In the genomic region with DNA sequence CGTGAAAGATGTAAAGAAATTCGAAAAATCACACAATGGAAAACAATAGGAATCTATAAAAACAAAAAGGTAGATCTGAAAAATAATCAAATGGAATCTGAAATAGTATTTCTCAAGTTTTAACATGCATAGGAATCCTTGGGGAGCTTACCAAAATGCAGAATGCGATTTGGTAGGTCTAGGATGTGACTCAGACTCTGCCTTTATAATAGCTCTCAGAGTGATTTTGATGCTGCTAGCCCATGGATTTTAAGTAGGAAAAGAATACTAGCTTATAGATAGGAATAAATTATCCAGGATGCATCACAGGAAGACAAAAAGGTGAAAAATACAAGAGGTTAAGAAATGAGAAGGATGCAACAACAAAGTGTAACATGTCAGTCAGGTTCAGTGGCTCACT, we compare ENCODE assay signal across 30 cellular contexts. TPM values are rescaled to one million over a fixed set of nuclear protein-coding genes. Genes with fewer than 3 reads are reported as not detected.
"Had no signal": no experiment of that assay in that cellular context is flagged by ENCODE, and none has a peak within 500 bp of the region (broad histone marks: within the 10 kb centered on the region; RNA-seq: fewer than 3 reads in every experiment).

No MANE protein-coding gene starts in this region.

- H3K79me2 ChIP-seq: hepatocyte had no signal

- FAIRE-seq: colon, endometrium, endothelial cell of umbilical vein, frontal cortex had no signal

- H3K4me2 ChIP-seq: hepatocyte had no signal

- DNase-seq: colonic mucosa; cortex of kidney; dermis blood vessel endothelial cell; dorsolateral prefrontal cortex; effector CD4-positive, alpha-beta T cell; effector CD8-positive, alpha-beta T cell; effector memory CD4-positive, alpha-beta T cell; effector memory CD8-positive, alpha-beta T cell; endodermal cell; erythroblast; esophagus squamous epithelium; foreskin fibroblast; foreskin melanocyte; gastrocnemius medialis; glutamatergic neuron; head of caudate nucleus; heart left ventricle; heart right ventricle had no signal

- H3K36me3 ChIP-seq: colonic mucosa, esophagus muscularis mucosa, esophagus squamous epithelium, gastrocnemius medialis, gastroesophageal sphincter, heart left ventricle, heart right ventricle had no signal

- H3K4me3 ChIP-seq: colonic mucosa, coronary artery, dorsolateral prefrontal cortex, esophagus muscularis mucosa, esophagus squamous epithelium, gastrocnemius medialis, gastroesophageal sphincter, heart left ventricle, heart right ventricle, hepatocyte had no signal

- H3K4me1 ChIP-seq: colonic mucosa, esophagus muscularis mucosa, esophagus squamous epithelium, gastrocnemius medialis, gastroesophageal sphincter, heart left ventricle, heart right ventricle had no signal

- H3K27ac ChIP-seq: colonic mucosa, coronary artery, dorsolateral prefrontal cortex, epithelial cell of prostate, esophagus muscularis mucosa, esophagus squamous epithelium, gastrocnemius medialis, gastroesophageal sphincter, heart left ventricle, heart right ventricle, hepatocyte had no signal

- ATAC-seq: effector memory CD8-positive, alpha-beta T cell; esophagus mucosa; gastrocnemius medialis; gastroesophageal sphincter; heart left ventricle; heart right ventricle had no signal

- H3K9me3 ChIP-seq: colonic mucosa, esophagus muscularis mucosa, esophagus squamous epithelium, gastrocnemius medialis, heart left ventricle, heart right ventricle had no signal

- H3K27me3 ChIP-seq: colonic mucosa, dorsolateral prefrontal cortex, esophagus muscularis mucosa, esophagus squamous epithelium, gastrocnemius medialis, gastroesophageal sphincter, heart left ventricle, heart right ventricle, hepatocyte had no signal

- H2AFZ ChIP-seq: hepatocyte had no signal

RNA-seq across cellular contexts. Expression of a gene that starts 24.7 kb away (rescaled TPM):
- total RNA-seq: glomerular endothelial cell had no signal
- polyA plus RNA-seq: fibroblast of lung had no signal
